19 cellular contexts compared by ENCODE assay signal in genomic region chr13:61339054-61339621, GRCh38.
A peak's percentile ranks its signal among the peaks of the same experiment; 100 is the strongest.
DNase-seq lines count a peak whose midpoint lies in the region; ATAC-seq, FAIRE-seq and TF ChIP-seq lines count a peak whose summit lies in the region.
"Had no signal": no experiment of that assay in that cellular context is flagged by ENCODE, and none has a peak within 500 bp of the region (broad histone marks: within the 10 kb centered on the region; RNA-seq: fewer than 3 reads in every experiment).

No MANE protein-coding gene starts in this region.

- DNase-seq in activated gamma-delta T cell (lab: John Stamatoyannopoulos, UW) (peak; percentile 2), activated gamma-delta T cell treated with Interleukin-2 at 50 U/mL for 16 hours (no peak), SK-MEL-5 (ENCODE audit: low read depth, low spot score) (peak; percentile 25), kidney (peak; percentile 59), NCI-H2029 (lab: John Stamatoyannopoulos, UW) (no peak), PC-3 (no peak), NCI-H2107 treated with DMSO at 0.1 percent for 48 hours (lab: John Stamatoyannopoulos, UW; ENCODE audit: unreplicated experiment) (no peak), T1000 (lab: John Stamatoyannopoulos, UW) (no peak)
- DNase-seq: 8988T, IMR-90, Kasumi-1, NCI-H1417, NCI-H2081 treated with DMSO at 0.1 percent for 48 hours, NCI-H345, NCI-H526 treated with DMSO at 0.1 percent for 48 hours, SHP77 had no signal

- no peaks in the 10 kb centered on the region for H4K20me1 ChIP-seq in PC-3 (ENCODE audit: low read length)
- H4K20me1 ChIP-seq: BLaER1 treated with 17β-estradiol and CSF1 and Interleukin-3, amounts not matched to agents 10 nM and 100 nM had no signal

- H3K9me2 ChIP-seq in PC-3 (replicated peaks; ENCODE audit: low read length) = no peaks in the 10 kb centered on the region

- CTCF ChIA-PET in PC-3 (lab: Charles Lee) = no interaction called here

- TF ChIP-seq CTCF in kidney (IDR thresholded peaks at IDR 0.05; ENCODE audit: borderline replicate concordance, extremely low read depth, insufficient read depth) = no peak
- no peak for TF ChIP-seq CTCF in PC-3 (conservative IDR thresholded peaks at IDR 0.05; ENCODE audit: low read depth, low read length)

- no peak overlapping the region for H3K27ac ChIP-seq in kidney (ENCODE audit: low read depth in 2 of 2, low read length in 2 of 2)
- H3K27ac ChIP-seq in PC-3 (ENCODE audit: low read length) = no peak overlapping the region
- H3K27ac ChIP-seq: BLaER1 treated with 17β-estradiol and CSF1 and Interleukin-3, amounts not matched to agents 10 nM and 100 nM had no signal

- H3K4me3 ChIP-seq in kidney (ENCODE audit: low read length in 2 of 2) (no peak overlapping the region), PC-3 (ENCODE audit: low read length) (no peak overlapping the region)
- H3K4me3 ChIP-seq: BLaER1 treated with 17β-estradiol and CSF1 and Interleukin-3, amounts not matched to agents 10 nM and 100 nM had no signal

- POLR2A ChIA-PET in PC-3 (lab: Charles Lee; ENCODE audit: unreplicated experiment) = no interaction called here

- in situ Hi-C loops in SK-MEL-5 (cut with HindIII; ENCODE audit: low pct_unique_long_range_greater_than_20kb, low sequenced_read_pairs) = no loop called here

- H3K36me3 ChIP-seq in kidney (ENCODE audit: control insufficient read depth in 1 of 2, insufficient read depth in 2 of 2, low read length in 2 of 2) (no peaks in the 10 kb centered on the region), PC-3 (ENCODE audit: low read depth, low read length) (no peaks in the 10 kb centered on the region)
- H3K36me3 ChIP-seq: BLaER1 treated with 17β-estradiol and CSF1 and Interleukin-3, amounts not matched to agents 10 nM and 100 nM had no signal

- H2AFZ ChIP-seq in PC-3 (ENCODE audit: low read length) = no peak overlapping the region

- H3K9me3 ChIP-seq in kidney (ENCODE audit: control insufficient read depth in 1 of 2, low read length in 2 of 2) = no peaks in the 10 kb centered on the region
- H3K9me3 ChIP-seq in PC-3 (ENCODE audit: low read length) = no peaks in the 10 kb centered on the region

- no peaks in the 10 kb centered on the region for H3F3A ChIP-seq in PC-3 (ENCODE audit: low read length, unreplicated experiment)

- no peaks in the 10 kb centered on the region for H3K27me3 ChIP-seq in PC-3 (ENCODE audit: low read length)
- H3K27me3 ChIP-seq: BLaER1 treated with 17β-estradiol and CSF1 and Interleukin-3, amounts not matched to agents 10 nM and 100 nM had no signal

- no TSS peak for BruUV-seq in PC-3 (replicated peaks; lab: Mats Ljungman, UMichigan)

- H3K9ac ChIP-seq in kidney (ENCODE audit: low read length in 2 of 2) (no peak overlapping the region), PC-3 (ENCODE audit: low read length) (no peak overlapping the region)
- H3K9ac ChIP-seq: BLaER1 treated with 17β-estradiol and CSF1 and Interleukin-3, amounts not matched to agents 10 nM and 100 nM had no signal

- no peak overlapping the region for H3K4me2 ChIP-seq in PC-3 (ENCODE audit: low read length)
- H3K4me2 ChIP-seq: BLaER1 treated with 17β-estradiol and CSF1 and Interleukin-3, amounts not matched to agents 10 nM and 100 nM had no signal

- no peak for FAIRE-seq in kidney (lab: Jason Lieb, UNC)
- FAIRE-seq: H54 had no signal

- no peaks in the 10 kb centered on the region for H3K79me2 ChIP-seq in PC-3 (ENCODE audit: low read length)

- intact Hi-C loops in kidney (cut with DNase I) (no loop called here), PC-3 (cut with micrococcal nuclease) (no loop called here)

- no peak for ATAC-seq in PC-3
- ATAC-seq: Panc1 had no signal

- no peaks in the 10 kb centered on the region for H3K4me1 ChIP-seq in kidney (ENCODE audit: control insufficient read depth in 1 of 2, insufficient read depth in 1 of 2, low read depth in 1 of 2, low read length in 2 of 2)
- no peaks in the 10 kb centered on the region for H3K4me1 ChIP-seq in PC-3 (ENCODE audit: insufficient read depth, low read length)
- H3K4me1 ChIP-seq: BLaER1 treated with 17β-estradiol and CSF1 and Interleukin-3, amounts not matched to agents 10 nM and 100 nM had no signal

Comparison
In these comparisons a context has a peak if more than half of its experiments do, and no peak if none do; other contexts are left out.
1. DNase-seq: peak in activated gamma-delta T cell (single experiment), SK-MEL-5 (single experiment) and kidney (single experiment); none in activated gamma-delta T cell treated with Interleukin-2 at 50 U/mL for 16 hours (single experiment), NCI-H2029 (single experiment), PC-3 (single experiment), NCI-H2107 treated with DMSO at 0.1 percent for 48 hours (single experiment) and T1000 (single experiment).